ENCODE assay signal across 31 cellular contexts in the genomic region with DNA sequence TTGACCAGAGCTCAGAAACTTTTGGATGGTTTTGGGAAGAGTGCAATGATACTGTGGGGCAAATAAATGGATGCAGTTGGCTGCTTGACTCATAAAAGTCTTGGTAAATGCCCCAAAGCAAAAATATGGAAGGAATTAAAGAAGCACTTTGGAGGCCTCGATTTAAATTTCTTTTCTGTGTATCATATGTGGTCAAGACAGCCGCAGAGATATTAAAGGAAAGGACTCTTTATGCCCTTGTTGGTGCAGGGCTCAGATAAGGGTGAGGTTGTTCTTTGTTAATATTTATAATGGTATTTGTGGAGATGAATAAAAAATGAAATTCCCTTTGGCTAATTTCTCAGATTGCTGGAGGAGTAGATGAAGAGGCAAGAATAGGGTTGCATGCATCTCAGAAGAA.
"Had no signal": no experiment of that assay in that cellular context is flagged by ENCODE, and none has a peak within 500 bp of the region (broad histone marks: within the 10 kb centered on the region; RNA-seq: fewer than 3 reads in every experiment).

No MANE protein-coding gene starts in this region.

- ATAC-seq: activated naive CD8-positive, alpha-beta T cell treated with anti-CD3 and anti-CD28 coated beads, Interleukin-2, amount 50 U/mL, for 24 hours; activated T-cell treated with anti-CD3 and anti-CD28 coated beads, Interleukin-2, amount 50 U/mL, for 4 hours; PC-3; Right ventricle myocardium inferior; SK-N-SH treated with all-trans-retinoic acid at 6 μM for 48 hours had no signal

- H3K4me1 ChIP-seq: Peyer's patch had no signal

- H3K9me3 ChIP-seq: MG63, Peyer's patch had no signal

- DNase-seq: activated CD4-positive, alpha-beta memory T cell treated with anti-CD3 and anti-CD28 coated beads for 36 hours; activated CD4-positive, alpha-beta T cell treated with anti-CD3 and anti-CD28 coated beads, Interleukin-2, amount 10 ng/mL, durations not matched to agents 7 days and 5 days; activated CD8-positive, alpha-beta memory T cell treated with anti-CD3 and anti-CD28 coated beads, Interleukin-2, amount 50 U/mL, for 4 hours; activated naive CD4-positive, alpha-beta T cell treated with anti-CD3 and anti-CD28 coated beads, Interleukin-2, amount 10 ng/mL, durations not matched to agents 7 days and 5 days; activated naive CD8-positive, alpha-beta T cell treated with anti-CD3 and anti-CD28 coated beads, Interleukin-2, amount 50 U/mL, for 24 hours; activated T-cell treated with anti-CD3 and anti-CD28 coated beads for 4 hours; activated T-cell treated with anti-CD3 and anti-CD28 coated beads, Interleukin-2, amount 50 U/mL, for 4 hours; amniotic stem cell; aorta; brain microvascular endothelial cell; central memory CD4-positive, alpha-beta T cell; Karpas-422; MG63; NCI-H1048; NCI-H1105 treated with DMSO at 0.1 percent for 48 hours; NCI-H1436 treated with DMSO at 0.1 percent for 48 hours; NCI-H2029; NCI-H510A; NCI-H526; NCI-H748 treated with DMSO at 0.1 percent for 48 hours; NK-92 treated with Interleukin-12 subunit alpha and Interleukin-12 subunit beta, amount 100 ng/mL, for 24 hours; PC-3; Peyer's patch; SIG-M5; SW 1271; T-helper 1 cell; T-helper 2 cell; T-helper 9 cell had no signal

- H3K27ac ChIP-seq: brain microvascular endothelial cell, Peyer's patch, RWPE1 had no signal

- H3K36me3 ChIP-seq: brain microvascular endothelial cell, MG63, Peyer's patch had no signal

- H3K27me3 ChIP-seq: brain microvascular endothelial cell, MG63, Peyer's patch had no signal

- H3K4me3 ChIP-seq: MG63, Peyer's patch had no signal
